In the genomic region with DNA sequence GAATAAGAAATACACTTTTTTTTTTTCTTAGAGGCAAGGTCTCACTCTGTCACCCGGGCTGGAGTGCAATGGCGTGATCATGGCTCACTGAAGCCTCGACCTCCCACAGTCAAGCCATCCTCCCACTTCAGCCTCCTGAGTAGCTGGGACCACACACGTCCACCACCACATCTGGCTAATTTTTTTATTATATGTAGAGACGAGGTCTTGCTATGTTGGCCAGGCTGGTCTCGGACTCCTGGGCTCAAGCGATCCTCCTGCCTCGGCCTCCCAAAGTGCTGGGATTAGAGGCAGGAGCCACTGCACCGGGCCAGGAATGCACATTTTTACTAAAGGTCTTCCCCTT, we compare ENCODE assay signal across 8 cellular contexts. TPM values are rescaled to one million over a fixed set of nuclear protein-coding genes. Genes with fewer than 3 reads are reported as not detected.
DNase-seq lines count a peak whose midpoint lies in the region; ATAC-seq and TF ChIP-seq lines count a peak whose summit lies in the region.

No MANE protein-coding gene starts in this region.

- DNase-seq in GM12864 (ENCODE audit: low read depth) (no peak), fibroblast of mammary gland (ENCODE audit: low read depth) (no peak), skeletal muscle cell (ENCODE audit: low read depth) (no peak), left lobe of liver (ENCODE audit: low spot score) (no peak), DMS53 treated with DMSO at 0.1 percent for 48 hours (lab: John Stamatoyannopoulos, UW; ENCODE audit: unreplicated experiment) (no peak)

- H3K27ac ChIP-seq in VCaP, result peak overlapping the region; percentile 92; the same call in 1 of the 2 replicates

- H3K4me3 ChIP-seq in GM12864 (ENCODE audit: low read depth, low read length) (peak overlapping the region; percentile 90), fibroblast of mammary gland (ENCODE audit: control insufficient read depth, low read depth, low read length) (peak overlapping the region; percentile 70), skeletal muscle cell (ENCODE audit: low read depth, low read length) (peak overlapping the region; percentile 78)

- ATAC-seq in HG03175 (IDR thresholded peaks at IDR 0.05; ENCODE audit: unreplicated experiment), result no peak
- ATAC-seq in left lobe of liver, result no peak
- ATAC-seq in HG02870 (IDR thresholded peaks at IDR 0.05; ENCODE audit: unreplicated experiment), result no peak

- no peak for TF ChIP-seq CTCF in GM12864 (IDR thresholded peaks at IDR 0.05; ENCODE audit: low read depth, low read length, missing control alignments)
- no peak for TF ChIP-seq CTCF in VCaP (conservative IDR thresholded peaks at IDR 0.05)
- TF ChIP-seq CTCF in fibroblast of mammary gland (conservative IDR thresholded peaks at IDR 0.05; ENCODE audit: control insufficient read depth, insufficient read depth, low read depth, low read length), result no peak

RNA-seq across cellular contexts. Expression of a gene that starts 2.4 kb away (rescaled TPM):
- total RNA-seq in left lobe of liver, result 89.6 TPM

RNA-seq across cellular contexts. Expression of a gene that starts 28.9 kb away (rescaled TPM):
- total RNA-seq in left lobe of liver, result 113 TPM

RNA-seq across cellular contexts. Expression of a gene that starts 29.1 kb away (rescaled TPM):
- 12.7 TPM for total RNA-seq in left lobe of liver
